Comparison of ENCODE assay signal across 22 cellular contexts in the genomic region with DNA sequence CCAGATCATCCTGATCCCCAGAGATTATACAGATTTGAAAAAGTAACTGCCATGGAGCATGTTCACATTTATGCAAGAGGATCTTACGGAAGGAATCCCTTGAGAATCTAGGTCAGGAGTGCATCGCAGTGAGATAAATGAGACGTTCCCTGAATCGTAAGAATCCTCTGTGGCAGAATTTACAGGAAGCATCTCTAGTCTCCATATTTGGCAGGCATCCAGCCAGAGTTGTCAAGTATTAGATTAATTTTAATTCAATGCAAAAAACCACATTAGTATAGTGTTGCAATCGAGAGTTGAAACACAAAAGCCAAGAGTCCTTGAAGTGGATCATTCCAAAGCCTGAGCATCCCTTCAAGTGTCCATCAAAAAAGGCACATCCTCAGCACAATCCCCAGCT.
DNase-seq lines count a peak whose midpoint lies in the region; ATAC-seq and TF ChIP-seq lines count a peak whose summit lies in the region.
"Had no signal": no experiment of that assay in that cellular context is flagged by ENCODE, and none has a peak within 500 bp of the region (broad histone marks: within the 10 kb centered on the region; RNA-seq: fewer than 3 reads in every experiment).

No MANE protein-coding gene starts in this region.

- no peaks in the 10 kb centered on the region for H3K4me1 ChIP-seq in osteoblast (ENCODE audit: insufficient read depth, low read length)

- no peaks in the 10 kb centered on the region for H3F3A ChIP-seq in neural cell (ENCODE audit: insufficient read depth, low read length, poor library complexity, severe bottlenecking)

- H3K9ac ChIP-seq in neural cell (ENCODE audit: low read length), result peak overlapping the region; percentile 25
- H3K9ac ChIP-seq: SK-N-SH had no signal

- H3K79me2 ChIP-seq in neural cell (replicated peaks; ENCODE audit: insufficient read depth, low read length) (no peaks in the 10 kb centered on the region), osteoblast (ENCODE audit: insufficient read depth, low read length) (no peaks in the 10 kb centered on the region)

- TF ChIP-seq RAD21 in neural cell (conservative IDR thresholded peaks at IDR 0.05), result no peak

- DNase-seq in NCI-H1417 (lab: John Stamatoyannopoulos, UW), result peak in 2 of 3 experiments; percentile 44 to 87
- no peak for DNase-seq in NCI-H1417 treated with DMSO at 0.1 percent for 48 hours (lab: John Stamatoyannopoulos, UW)
- DNase-seq in NCI-H2029 treated with DMSO at 0.1 percent for 48 hours (lab: John Stamatoyannopoulos, UW), result peak; percentile 95
- peak; percentile 8 for DNase-seq in NCI-H345 treated with DMSO at 0.1 percent for 48 hours (lab: John Stamatoyannopoulos, UW; ENCODE audit: unreplicated experiment)
- DNase-seq in left lobe of liver (ENCODE audit: low spot score), result no peak
- no peak for DNase-seq in osteoblast (ENCODE audit: insufficient read length, low spot score, missing footprints)
- DNase-seq in GDM1 (lab: John Stamatoyannopoulos, UW), result no peak
- DNase-seq: 8988T; AML-193; C1 segment of cervical spinal cord; CD8-positive, alpha-beta T cell; HCEC 1CT; MM.1S; NCI-H1092; NCI-H1694; NCI-H2227 treated with DMSO at 0.1 percent for 48 hours; NCI-H526; SHP77 treated with DMSO at 0.1 percent for 48 hours; SK-N-SH had no signal

- no peaks in the 10 kb centered on the region for H3K27me3 ChIP-seq in neural cell (ENCODE audit: insufficient read depth, low read depth, low read length)
- H3K27me3 ChIP-seq in osteoblast (ENCODE audit: insufficient read depth, low read length), result no peaks in the 10 kb centered on the region

- no peaks in the 10 kb centered on the region for H3K9me2 ChIP-seq in neural cell (ENCODE audit: insufficient read depth, low read length)
- H3K9me2 ChIP-seq: SK-N-SH had no signal

- no peaks in the 10 kb centered on the region for H3K36me3 ChIP-seq in neural cell (ENCODE audit: insufficient read depth, low read length)
- H3K36me3 ChIP-seq in osteoblast (ENCODE audit: insufficient read depth, low read length), result no peaks in the 10 kb centered on the region

- ATAC-seq in left lobe of liver, result no peak
- ATAC-seq: CD8-positive, alpha-beta T cell; GM23338 had no signal

- peak overlapping the region; percentile 2 for H3K4me3 ChIP-seq in neural cell (ENCODE audit: low read length)
- H3K4me3 ChIP-seq in osteoblast (ENCODE audit: insufficient read depth, low read length), result no peak overlapping the region
- H3K4me3 ChIP-seq: GM23338 had no signal

- H2AFZ ChIP-seq in neural cell (ENCODE audit: low read depth, low read length), result no peak overlapping the region
- H2AFZ ChIP-seq in osteoblast (ENCODE audit: low read length), result no peak overlapping the region
- H2AFZ ChIP-seq: GM23338 had no signal

- H3K27ac ChIP-seq in neural cell (ENCODE audit: low read length) (peak overlapping the region; percentile 56), osteoblast (ENCODE audit: low read depth, low read length) (no peak overlapping the region)
- H3K27ac ChIP-seq: RWPE1 had no signal

- H3K9me3 ChIP-seq in neural cell (ENCODE audit: low read length) (no peaks in the 10 kb centered on the region), osteoblast (ENCODE audit: low read depth, low read length) (no peaks in the 10 kb centered on the region)
- H3K9me3 ChIP-seq: SK-N-SH had no signal

- TF ChIP-seq CTCF in neural cell (IDR thresholded peaks at IDR 0.05; ENCODE audit: poor library complexity, severe bottlenecking) (no peak), osteoblast (IDR thresholded peaks at IDR 0.05; ENCODE audit: extremely low read depth, low read depth, low read length) (no peak)

- H4K20me1 ChIP-seq in neural cell (ENCODE audit: insufficient read depth), result no peaks in the 10 kb centered on the region
- H4K20me1 ChIP-seq in osteoblast (ENCODE audit: insufficient read depth, low read length), result no peaks in the 10 kb centered on the region

- TF ChIP-seq EP300 in neural cell (conservative IDR thresholded peaks at IDR 0.05; ENCODE audit: poor library complexity, severe bottlenecking), result no peak

- no peak overlapping the region for H3K4me2 ChIP-seq in neural cell (ENCODE audit: low read length)
- H3K4me2 ChIP-seq in osteoblast (ENCODE audit: insufficient read depth, low read length), result no peak overlapping the region
- H3K4me2 ChIP-seq: GM23338, SK-N-SH had no signal

TF ChIP-seq in neural cell, 6 proteins besides CTCF, POLR2A, EP300 and RAD21:
- TF ChIP-seq EZH2 (IDR thresholded peaks at IDR 0.05; ENCODE audit: borderline replicate concordance, insufficient read depth, low read length, poor library complexity, severe bottlenecking) (no peak), SMC3 (conservative IDR thresholded peaks at IDR 0.05; ENCODE audit: poor library complexity) (no peak)
- TF ChIP-seq, protein P1, sequence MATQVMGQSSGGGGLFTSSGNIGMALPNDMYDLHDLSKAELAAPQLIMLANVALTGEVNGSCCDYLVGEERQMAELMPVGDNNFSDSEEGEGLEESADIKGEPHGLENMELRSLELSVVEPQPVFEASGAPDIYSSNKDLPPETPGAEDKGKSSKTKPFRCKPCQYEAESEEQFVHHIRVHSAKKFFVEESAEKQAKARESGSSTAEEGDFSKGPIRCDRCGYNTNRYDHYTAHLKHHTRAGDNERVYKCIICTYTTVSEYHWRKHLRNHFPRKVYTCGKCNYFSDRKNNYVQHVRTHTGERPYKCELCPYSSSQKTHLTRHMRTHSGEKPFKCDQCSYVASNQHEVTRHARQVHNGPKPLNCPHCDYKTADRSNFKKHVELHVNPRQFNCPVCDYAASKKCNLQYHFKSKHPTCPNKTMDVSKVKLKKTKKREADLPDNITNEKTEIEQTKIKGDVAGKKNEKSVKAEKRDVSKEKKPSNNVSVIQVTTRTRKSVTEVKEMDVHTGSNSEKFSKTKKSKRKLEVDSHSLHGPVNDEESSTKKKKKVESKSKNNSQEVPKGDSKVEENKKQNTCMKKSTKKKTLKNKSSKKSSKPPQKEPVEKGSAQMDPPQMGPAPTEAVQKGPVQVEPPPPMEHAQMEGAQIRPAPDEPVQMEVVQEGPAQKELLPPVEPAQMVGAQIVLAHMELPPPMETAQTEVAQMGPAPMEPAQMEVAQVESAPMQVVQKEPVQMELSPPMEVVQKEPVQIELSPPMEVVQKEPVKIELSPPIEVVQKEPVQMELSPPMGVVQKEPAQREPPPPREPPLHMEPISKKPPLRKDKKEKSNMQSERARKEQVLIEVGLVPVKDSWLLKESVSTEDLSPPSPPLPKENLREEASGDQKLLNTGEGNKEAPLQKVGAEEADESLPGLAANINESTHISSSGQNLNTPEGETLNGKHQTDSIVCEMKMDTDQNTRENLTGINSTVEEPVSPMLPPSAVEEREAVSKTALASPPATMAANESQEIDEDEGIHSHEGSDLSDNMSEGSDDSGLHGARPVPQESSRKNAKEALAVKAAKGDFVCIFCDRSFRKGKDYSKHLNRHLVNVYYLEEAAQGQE (IDR thresholded peaks at IDR 0.05; ENCODE audit: borderline replicate concordance), result no peak
TF ChIP-seq in neural cell: peak in this region for 0.

Comparison
In these comparisons a context has a peak if more than half of its experiments do, and no peak if none do; other contexts are left out.
1. DNase-seq: peak in NCI-H1417 (2 of 3), NCI-H2029 treated with DMSO at 0.1 percent for 48 hours (single experiment) and NCI-H345 treated with DMSO at 0.1 percent for 48 hours (single experiment); none in NCI-H1417 treated with DMSO at 0.1 percent for 48 hours (single experiment), left lobe of liver (single experiment), osteoblast (single experiment) and GDM1 (single experiment).